In the genomic region with DNA sequence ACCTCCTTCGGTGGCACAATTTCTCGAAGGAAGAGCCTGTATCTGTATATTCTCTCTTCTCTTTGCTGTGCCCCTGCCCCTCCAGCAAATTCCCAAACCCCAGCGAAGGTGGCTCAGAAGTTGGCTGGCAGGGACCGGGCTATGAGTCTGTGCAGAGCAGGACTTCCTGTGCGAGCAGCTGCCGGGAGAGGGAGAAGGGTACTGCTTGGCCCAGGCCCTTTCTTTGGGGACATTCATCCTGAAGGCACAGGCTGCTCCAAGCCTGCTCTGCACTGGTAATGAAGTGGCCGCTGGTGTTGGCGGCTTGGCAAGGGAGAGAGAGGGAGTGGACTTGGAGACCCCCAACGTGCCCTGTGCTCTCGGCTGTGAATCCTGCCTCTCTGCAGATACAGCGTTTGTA, we compare ENCODE assay signal across 25 cellular contexts. TPM values are rescaled to one million over a fixed set of nuclear protein-coding genes. Genes with fewer than 3 reads are reported as not detected.
DNase-seq lines count a peak whose midpoint lies in the region; ATAC-seq and TF ChIP-seq lines count a peak whose summit lies in the region.
"Had no signal": no experiment of that assay in that cellular context is flagged by ENCODE, and none has a peak within 500 bp of the region (broad histone marks: within the 10 kb centered on the region; RNA-seq: fewer than 3 reads in every experiment).

No MANE protein-coding gene starts in this region.

- H3K4me3 ChIP-seq in NT2/D1 (ENCODE audit: insufficient read length, low read depth) (no peak overlapping the region), epithelial cell of esophagus (ENCODE audit: low read length) (no peak overlapping the region), aorta (ENCODE audit: low read length in 2 of 2) (no peak overlapping the region)
- H3K4me3 ChIP-seq: SJCRH30, tibial artery had no signal

- 47 to 49% methylated on average over 11 of the region's 11 CpGs for WGBS in aorta, 2 donors

- no peaks in the 10 kb centered on the region for H3K9me3 ChIP-seq in NT2/D1 (ENCODE audit: insufficient read depth, low read length)
- H3K9me3 ChIP-seq in aorta (ENCODE audit: control insufficient read depth, low read length), result no peaks in the 10 kb centered on the region
- H3K9me3 ChIP-seq: BE2C, neutrophil, SJCRH30, tibial artery had no signal

- H3K36me3 ChIP-seq in NT2/D1 (ENCODE audit: insufficient read depth, insufficient read length, low read length) (peaks cover 10% of the 10 kb centered on the region), aorta (ENCODE audit: control insufficient read depth in 1 of 2, insufficient read depth in 2 of 2, low read length in 1 of 2) (no peaks in the 10 kb centered on the region)
- H3K36me3 ChIP-seq: BE2C, neutrophil, SJCRH30, tibial artery had no signal

- H3K27me3 ChIP-seq in NT2/D1 (ENCODE audit: insufficient read depth, insufficient read length) (peaks cover 28% of the 10 kb centered on the region), aorta (ENCODE audit: control insufficient read depth in 1 of 2, insufficient read depth in 2 of 2, low read length in 1 of 2) (no peaks in the 10 kb centered on the region)
- H3K27me3 ChIP-seq: SJCRH30 had no signal

- no peak for ATAC-seq in aorta (ENCODE audit: low FRiP score)
- ATAC-seq: left colon; stimulated activated naive CD8-positive, alpha-beta T cell treated with anti-CD3 and anti-CD28 coated beads, Interleukin-15, amount 100 ng/mL, for 72 hours; T-cell had no signal

- DNase-seq in Daoy (ENCODE audit: low read depth), result peak; percentile 40
- DNase-seq in NT2/D1 (ENCODE audit: low read depth, low spot score), result no peak
- peak; percentile 7 for DNase-seq in epithelial cell of esophagus (ENCODE audit: low read depth)
- peak in 34 of 56 donors; percentile 10 to 78 (median 34) for DNase-seq in nucleus accumbens (lab: John Stamatoyannopoulos, UW)
- DNase-seq in aorta, result no peak
- no peak for DNase-seq in GM19238 (ENCODE audit: insufficient read length, low spot score)
- DNase-seq in DMS153 (lab: John Stamatoyannopoulos, UW), result no peak
- DNase-seq: activated CD8-positive, alpha-beta memory T cell treated with anti-CD3 and anti-CD28 coated beads for 24 hours; activated effector memory CD4-positive, alpha-beta T cell treated with anti-CD3 and anti-CD28 coated beads, Interleukin-2, amount 50 U/mL, for 16 hours; activated naive CD8-positive, alpha-beta T cell treated with anti-CD3 and anti-CD28 coated beads for 36 hours; BE2C; CD8-positive, alpha-beta memory T cell; GDM1; H7; left colon; mesenchymal stem cell; NCI-H1105; NCI-H187 treated with DMSO at 0.1 percent for 48 hours; NCI-H524 treated with DMSO at 0.1 percent for 48 hours; SJCRH30; small intestine; stimulated activated naive CD8-positive, alpha-beta T cell treated with anti-CD3 and anti-CD28 coated beads, Interleukin-15, amount 100 ng/mL, for 72 hours; T-cell; tibial artery had no signal

- intact Hi-C loops in aorta (cut with DNase I), result no loop called here

- H3K27ac ChIP-seq in aorta (ENCODE audit: low read depth in 1 of 2, low read length in 2 of 2), result no peak overlapping the region
- H3K27ac ChIP-seq: neutrophil, SJCRH30, tibial artery had no signal

- peaks cover 2% of the 10 kb centered on the region for H3K4me1 ChIP-seq in NT2/D1 (ENCODE audit: insufficient read depth, insufficient read length)
- no peaks in the 10 kb centered on the region for H3K4me1 ChIP-seq in aorta (ENCODE audit: control insufficient read depth in 1 of 2, insufficient read depth in 2 of 2, low read length in 2 of 2)
- H3K4me1 ChIP-seq: BE2C, SJCRH30 had no signal

- peak overlapping the region; percentile 34 for H3K9ac ChIP-seq in NT2/D1 (ENCODE audit: insufficient read length, low read depth)

- TF ChIP-seq CTCF in epithelial cell of esophagus (IDR thresholded peaks at IDR 0.05; ENCODE audit: insufficient read depth, low read depth, low read length, missing control alignments), result no peak

RNA-seq across cellular contexts. Expression of gene SLC6A11, which starts 1.5 kb away (rescaled TPM):
- 0.80 and 1.6 TPM in 2 replicates for total RNA-seq in Daoy (2014; rRNA removed; shearing (Covaris generic))
- not detected for total RNA-seq in aorta
- polyA plus RNA-seq in aorta, result not detected
- total RNA-seq: activated naive CD8-positive, alpha-beta T cell treated with anti-CD3 and anti-CD28 coated beads for 36 hours; CD8-positive, alpha-beta memory T cell; SJCRH30; T-cell had no signal
- polyA plus RNA-seq: CD8-positive, alpha-beta memory T cell had no signal

Comparison
In these comparisons a context has a peak if more than half of its experiments do, and no peak if none do; other contexts are left out.
1. DNase-seq: peak in Daoy (single experiment), epithelial cell of esophagus (single experiment) and nucleus accumbens (34 of 56); none in NT2/D1 (single experiment), aorta (0 of 2), GM19238 (single experiment) and DMS153 (single experiment).